Comparison of ENCODE assay signal across 1 cellular context in the genomic region with DNA sequence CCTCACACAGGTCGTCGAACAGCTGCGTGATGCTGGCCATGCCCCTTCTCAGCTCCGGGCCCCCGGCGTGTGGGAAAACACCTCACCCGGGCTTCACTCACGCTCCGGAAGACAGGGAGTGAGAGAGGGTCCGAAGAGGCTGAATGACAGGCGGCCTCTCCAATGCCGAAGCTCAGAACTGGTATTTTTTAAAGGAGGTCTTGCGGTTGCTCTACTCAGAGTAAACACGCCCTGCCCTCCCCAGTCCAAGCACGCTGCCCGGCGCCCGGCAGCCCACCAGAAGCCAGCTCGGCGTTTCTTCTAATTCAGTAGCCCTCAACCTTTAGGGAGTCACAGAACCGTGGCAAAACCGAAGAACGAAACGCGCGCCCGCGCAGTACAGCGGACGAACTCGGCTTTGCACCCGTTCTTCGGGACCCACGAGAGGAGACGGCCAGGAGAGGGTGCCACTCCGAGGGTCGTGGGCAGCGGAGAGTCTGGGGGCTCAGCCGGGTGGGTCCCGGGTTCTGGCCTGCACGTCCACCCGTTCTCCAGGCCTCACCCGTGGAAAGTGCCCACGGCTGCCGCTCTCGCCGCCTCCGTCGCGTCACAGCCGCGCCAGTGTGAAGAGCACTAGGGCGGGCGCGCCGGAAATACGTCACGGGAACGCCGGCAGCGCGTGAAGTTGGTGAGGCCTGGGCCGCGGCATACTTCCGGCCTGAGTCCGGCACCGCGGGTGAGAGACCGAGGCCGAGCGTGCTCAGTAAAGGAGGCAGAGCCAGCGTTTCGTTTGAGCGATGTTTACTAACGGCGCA.
TF ChIP-seq lines count a peak whose summit lies in the region.

A gene with protein sequence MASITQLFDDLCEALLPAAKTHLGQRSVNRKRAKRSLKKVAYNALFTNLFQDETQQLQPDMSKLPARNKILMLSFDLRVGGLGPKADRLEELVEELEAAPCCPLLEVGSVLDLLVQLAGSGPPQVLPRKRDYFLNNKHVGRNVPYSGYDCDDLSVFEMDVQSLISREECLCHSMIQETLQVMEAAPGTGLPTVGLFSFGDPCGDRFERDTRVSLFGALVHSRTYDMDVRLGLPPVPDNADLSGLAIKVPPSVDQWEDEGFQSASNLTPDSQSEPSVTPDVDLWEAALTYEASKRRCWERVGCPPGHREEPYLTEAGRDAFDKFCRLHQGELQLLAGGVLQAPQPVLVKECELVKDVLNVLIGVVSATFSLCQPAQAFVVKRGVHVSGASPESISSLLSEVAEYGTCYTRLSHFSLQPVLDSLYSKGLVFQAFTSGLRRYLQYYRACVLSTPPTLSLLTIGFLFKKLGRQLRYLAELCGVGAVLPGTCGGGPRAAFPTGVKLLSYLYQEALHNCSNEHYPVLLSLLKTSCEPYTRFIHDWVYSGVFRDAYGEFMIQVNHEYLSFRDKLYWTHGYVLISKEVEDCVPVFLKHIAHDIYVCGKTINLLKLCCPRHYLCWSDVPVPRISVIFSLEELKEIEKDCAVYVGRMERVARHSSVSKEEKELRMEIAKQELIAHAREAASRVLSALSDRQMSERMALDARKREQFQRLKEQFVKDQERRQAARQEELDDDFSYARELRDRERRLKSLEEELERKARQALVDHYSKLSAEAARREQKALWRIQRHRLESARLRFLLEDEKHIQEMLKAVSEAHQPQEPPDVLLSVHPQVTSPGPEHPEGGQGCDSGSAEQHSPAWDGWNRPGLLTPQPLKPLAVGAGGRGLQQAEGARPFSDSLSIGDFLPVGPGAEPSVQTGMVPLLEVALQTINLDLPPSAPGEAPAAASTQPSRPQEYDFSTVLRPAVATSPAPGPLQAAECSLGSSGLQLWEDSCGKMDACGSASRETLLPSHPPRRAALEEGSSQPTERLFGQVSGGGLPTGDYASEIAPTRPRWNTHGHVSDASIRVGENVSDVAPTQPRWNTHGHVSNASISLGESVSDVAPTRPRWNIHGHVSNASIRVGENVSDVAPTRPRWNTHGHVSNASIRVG (N-terminal part only) (minus strand): TSS at position 604 of the 794 bp plus-strand sequence. CDS start 564 bp downstream, at position 40.

TF ChIP-seq in WTC11, 78 proteins besides CTCF, POLR2A, EP300 and RAD21 (continued from another document and continues in another):
- TF ChIP-seq, protein P1, sequence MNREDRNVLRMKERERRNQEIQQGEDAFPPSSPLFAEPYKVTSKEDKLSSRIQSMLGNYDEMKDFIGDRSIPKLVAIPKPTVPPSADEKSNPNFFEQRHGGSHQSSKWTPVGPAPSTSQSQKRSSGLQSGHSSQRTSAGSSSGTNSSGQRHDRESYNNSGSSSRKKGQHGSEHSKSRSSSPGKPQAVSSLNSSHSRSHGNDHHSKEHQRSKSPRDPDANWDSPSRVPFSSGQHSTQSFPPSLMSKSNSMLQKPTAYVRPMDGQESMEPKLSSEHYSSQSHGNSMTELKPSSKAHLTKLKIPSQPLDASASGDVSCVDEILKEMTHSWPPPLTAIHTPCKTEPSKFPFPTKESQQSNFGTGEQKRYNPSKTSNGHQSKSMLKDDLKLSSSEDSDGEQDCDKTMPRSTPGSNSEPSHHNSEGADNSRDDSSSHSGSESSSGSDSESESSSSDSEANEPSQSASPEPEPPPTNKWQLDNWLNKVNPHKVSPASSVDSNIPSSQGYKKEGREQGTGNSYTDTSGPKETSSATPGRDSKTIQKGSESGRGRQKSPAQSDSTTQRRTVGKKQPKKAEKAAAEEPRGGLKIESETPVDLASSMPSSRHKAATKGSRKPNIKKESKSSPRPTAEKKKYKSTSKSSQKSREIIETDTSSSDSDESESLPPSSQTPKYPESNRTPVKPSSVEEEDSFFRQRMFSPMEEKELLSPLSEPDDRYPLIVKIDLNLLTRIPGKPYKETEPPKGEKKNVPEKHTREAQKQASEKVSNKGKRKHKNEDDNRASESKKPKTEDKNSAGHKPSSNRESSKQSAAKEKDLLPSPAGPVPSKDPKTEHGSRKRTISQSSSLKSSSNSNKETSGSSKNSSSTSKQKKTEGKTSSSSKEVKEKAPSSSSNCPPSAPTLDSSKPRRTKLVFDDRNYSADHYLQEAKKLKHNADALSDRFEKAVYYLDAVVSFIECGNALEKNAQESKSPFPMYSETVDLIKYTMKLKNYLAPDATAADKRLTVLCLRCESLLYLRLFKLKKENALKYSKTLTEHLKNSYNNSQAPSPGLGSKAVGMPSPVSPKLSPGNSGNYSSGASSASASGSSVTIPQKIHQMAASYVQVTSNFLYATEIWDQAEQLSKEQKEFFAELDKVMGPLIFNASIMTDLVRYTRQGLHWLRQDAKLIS (CRISPR knock-in tag; IDR thresholded peaks at IDR 0.05; ENCODE audit: borderline replicate concordance), result no peak
- TF ChIP-seq ZNF138 (CRISPR knock-in tag; conservative IDR thresholded peaks at IDR 0.05), result no peak; the same call in 1 of the 2 replicates
- TF ChIP-seq, protein P2, sequence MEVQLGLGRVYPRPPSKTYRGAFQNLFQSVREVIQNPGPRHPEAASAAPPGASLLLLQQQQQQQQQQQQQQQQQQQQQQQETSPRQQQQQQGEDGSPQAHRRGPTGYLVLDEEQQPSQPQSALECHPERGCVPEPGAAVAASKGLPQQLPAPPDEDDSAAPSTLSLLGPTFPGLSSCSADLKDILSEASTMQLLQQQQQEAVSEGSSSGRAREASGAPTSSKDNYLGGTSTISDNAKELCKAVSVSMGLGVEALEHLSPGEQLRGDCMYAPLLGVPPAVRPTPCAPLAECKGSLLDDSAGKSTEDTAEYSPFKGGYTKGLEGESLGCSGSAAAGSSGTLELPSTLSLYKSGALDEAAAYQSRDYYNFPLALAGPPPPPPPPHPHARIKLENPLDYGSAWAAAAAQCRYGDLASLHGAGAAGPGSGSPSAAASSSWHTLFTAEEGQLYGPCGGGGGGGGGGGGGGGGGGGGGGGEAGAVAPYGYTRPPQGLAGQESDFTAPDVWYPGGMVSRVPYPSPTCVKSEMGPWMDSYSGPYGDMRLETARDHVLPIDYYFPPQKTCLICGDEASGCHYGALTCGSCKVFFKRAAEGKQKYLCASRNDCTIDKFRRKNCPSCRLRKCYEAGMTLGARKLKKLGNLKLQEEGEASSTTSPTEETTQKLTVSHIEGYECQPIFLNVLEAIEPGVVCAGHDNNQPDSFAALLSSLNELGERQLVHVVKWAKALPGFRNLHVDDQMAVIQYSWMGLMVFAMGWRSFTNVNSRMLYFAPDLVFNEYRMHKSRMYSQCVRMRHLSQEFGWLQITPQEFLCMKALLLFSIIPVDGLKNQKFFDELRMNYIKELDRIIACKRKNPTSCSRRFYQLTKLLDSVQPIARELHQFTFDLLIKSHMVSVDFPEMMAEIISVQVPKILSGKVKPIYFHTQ (CRISPR knock-in tag; IDR thresholded peaks at IDR 0.05), result no peak
- 0 out of 2 replicates have a peak, but pooled peaks have one; percentile 15 for TF ChIP-seq SMAD4 (CRISPR knock-in tag; IDR thresholded peaks at IDR 0.05)
- TF ChIP-seq, protein P3, sequence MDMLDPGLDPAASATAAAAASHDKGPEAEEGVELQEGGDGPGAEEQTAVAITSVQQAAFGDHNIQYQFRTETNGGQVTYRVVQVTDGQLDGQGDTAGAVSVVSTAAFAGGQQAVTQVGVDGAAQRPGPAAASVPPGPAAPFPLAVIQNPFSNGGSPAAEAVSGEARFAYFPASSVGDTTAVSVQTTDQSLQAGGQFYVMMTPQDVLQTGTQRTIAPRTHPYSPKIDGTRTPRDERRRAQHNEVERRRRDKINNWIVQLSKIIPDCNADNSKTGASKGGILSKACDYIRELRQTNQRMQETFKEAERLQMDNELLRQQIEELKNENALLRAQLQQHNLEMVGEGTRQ (CRISPR knock-in tag; IDR thresholded peaks at IDR 0.05), result peak; percentile 49; the same call in 1 of the 2 replicates
- TF ChIP-seq JAZF1 (CRISPR knock-in tag; IDR thresholded peaks at IDR 0.05), result no peak
- TF ChIP-seq, protein P4, sequence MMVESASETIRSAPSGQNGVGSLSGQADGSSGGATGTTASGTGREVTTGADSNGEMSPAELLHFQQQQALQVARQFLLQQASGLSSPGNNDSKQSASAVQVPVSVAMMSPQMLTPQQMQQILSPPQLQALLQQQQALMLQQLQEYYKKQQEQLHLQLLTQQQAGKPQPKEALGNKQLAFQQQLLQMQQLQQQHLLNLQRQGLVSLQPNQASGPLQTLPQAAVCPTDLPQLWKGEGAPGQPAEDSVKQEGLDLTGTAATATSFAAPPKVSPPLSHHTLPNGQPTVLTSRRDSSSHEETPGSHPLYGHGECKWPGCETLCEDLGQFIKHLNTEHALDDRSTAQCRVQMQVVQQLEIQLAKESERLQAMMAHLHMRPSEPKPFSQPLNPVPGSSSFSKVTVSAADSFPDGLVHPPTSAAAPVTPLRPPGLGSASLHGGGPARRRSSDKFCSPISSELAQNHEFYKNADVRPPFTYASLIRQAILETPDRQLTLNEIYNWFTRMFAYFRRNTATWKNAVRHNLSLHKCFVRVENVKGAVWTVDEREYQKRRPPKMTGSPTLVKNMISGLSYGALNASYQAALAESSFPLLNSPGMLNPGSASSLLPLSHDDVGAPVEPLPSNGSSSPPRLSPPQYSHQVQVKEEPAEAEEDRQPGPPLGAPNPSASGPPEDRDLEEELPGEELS (CRISPR knock-in tag; IDR thresholded peaks at IDR 0.05), result peak; percentile 91
- TF ChIP-seq, protein P5, sequence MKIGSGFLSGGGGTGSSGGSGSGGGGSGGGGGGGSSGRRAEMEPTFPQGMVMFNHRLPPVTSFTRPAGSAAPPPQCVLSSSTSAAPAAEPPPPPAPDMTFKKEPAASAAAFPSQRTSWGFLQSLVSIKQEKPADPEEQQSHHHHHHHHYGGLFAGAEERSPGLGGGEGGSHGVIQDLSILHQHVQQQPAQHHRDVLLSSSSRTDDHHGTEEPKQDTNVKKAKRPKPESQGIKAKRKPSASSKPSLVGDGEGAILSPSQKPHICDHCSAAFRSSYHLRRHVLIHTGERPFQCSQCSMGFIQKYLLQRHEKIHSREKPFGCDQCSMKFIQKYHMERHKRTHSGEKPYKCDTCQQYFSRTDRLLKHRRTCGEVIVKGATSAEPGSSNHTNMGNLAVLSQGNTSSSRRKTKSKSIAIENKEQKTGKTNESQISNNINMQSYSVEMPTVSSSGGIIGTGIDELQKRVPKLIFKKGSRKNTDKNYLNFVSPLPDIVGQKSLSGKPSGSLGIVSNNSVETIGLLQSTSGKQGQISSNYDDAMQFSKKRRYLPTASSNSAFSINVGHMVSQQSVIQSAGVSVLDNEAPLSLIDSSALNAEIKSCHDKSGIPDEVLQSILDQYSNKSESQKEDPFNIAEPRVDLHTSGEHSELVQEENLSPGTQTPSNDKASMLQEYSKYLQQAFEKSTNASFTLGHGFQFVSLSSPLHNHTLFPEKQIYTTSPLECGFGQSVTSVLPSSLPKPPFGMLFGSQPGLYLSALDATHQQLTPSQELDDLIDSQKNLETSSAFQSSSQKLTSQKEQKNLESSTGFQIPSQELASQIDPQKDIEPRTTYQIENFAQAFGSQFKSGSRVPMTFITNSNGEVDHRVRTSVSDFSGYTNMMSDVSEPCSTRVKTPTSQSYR (CRISPR knock-in tag; IDR thresholded peaks at IDR 0.05), result no peak
- TF ChIP-seq ZNF263 (CRISPR knock-in tag; IDR thresholded peaks at IDR 0.05; ENCODE audit: low read depth), result no peak
- TF ChIP-seq SOX15 (CRISPR knock-in tag; IDR thresholded peaks at IDR 0.05), result no peak
- TF ChIP-seq, protein P6, sequence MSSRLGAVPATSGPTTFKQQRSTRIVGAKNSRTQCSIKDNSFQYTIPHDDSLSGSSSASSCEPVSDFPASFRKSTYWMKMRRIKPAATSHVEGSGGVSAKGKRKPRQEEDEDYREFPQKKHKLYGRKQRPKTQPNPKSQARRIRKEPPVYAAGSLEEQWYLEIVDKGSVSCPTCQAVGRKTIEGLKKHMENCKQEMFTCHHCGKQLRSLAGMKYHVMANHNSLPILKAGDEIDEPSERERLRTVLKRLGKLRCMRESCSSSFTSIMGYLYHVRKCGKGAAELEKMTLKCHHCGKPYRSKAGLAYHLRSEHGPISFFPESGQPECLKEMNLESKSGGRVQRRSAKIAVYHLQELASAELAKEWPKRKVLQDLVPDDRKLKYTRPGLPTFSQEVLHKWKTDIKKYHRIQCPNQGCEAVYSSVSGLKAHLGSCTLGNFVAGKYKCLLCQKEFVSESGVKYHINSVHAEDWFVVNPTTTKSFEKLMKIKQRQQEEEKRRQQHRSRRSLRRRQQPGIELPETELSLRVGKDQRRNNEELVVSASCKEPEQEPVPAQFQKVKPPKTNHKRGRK (CRISPR knock-in tag; IDR thresholded peaks at IDR 0.05; ENCODE audit: borderline replicate concordance), result no peak
- TF ChIP-seq NFE2L1 (CRISPR knock-in tag; IDR thresholded peaks at IDR 0.05), result no peak
- TF ChIP-seq, protein P7, sequence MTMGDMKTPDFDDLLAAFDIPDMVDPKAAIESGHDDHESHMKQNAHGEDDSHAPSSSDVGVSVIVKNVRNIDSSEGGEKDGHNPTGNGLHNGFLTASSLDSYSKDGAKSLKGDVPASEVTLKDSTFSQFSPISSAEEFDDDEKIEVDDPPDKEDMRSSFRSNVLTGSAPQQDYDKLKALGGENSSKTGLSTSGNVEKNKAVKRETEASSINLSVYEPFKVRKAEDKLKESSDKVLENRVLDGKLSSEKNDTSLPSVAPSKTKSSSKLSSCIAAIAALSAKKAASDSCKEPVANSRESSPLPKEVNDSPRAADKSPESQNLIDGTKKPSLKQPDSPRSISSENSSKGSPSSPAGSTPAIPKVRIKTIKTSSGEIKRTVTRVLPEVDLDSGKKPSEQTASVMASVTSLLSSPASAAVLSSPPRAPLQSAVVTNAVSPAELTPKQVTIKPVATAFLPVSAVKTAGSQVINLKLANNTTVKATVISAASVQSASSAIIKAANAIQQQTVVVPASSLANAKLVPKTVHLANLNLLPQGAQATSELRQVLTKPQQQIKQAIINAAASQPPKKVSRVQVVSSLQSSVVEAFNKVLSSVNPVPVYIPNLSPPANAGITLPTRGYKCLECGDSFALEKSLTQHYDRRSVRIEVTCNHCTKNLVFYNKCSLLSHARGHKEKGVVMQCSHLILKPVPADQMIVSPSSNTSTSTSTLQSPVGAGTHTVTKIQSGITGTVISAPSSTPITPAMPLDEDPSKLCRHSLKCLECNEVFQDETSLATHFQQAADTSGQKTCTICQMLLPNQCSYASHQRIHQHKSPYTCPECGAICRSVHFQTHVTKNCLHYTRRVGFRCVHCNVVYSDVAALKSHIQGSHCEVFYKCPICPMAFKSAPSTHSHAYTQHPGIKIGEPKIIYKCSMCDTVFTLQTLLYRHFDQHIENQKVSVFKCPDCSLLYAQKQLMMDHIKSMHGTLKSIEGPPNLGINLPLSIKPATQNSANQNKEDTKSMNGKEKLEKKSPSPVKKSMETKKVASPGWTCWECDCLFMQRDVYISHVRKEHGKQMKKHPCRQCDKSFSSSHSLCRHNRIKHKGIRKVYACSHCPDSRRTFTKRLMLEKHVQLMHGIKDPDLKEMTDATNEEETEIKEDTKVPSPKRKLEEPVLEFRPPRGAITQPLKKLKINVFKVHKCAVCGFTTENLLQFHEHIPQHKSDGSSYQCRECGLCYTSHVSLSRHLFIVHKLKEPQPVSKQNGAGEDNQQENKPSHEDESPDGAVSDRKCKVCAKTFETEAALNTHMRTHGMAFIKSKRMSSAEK (CRISPR knock-in tag; IDR thresholded peaks at IDR 0.05; ENCODE audit: borderline replicate concordance), result no peak
- TF ChIP-seq RELA (CRISPR knock-in tag; IDR thresholded peaks at IDR 0.05; ENCODE audit: borderline replicate concordance), result no peak
- TF ChIP-seq, protein P8, sequence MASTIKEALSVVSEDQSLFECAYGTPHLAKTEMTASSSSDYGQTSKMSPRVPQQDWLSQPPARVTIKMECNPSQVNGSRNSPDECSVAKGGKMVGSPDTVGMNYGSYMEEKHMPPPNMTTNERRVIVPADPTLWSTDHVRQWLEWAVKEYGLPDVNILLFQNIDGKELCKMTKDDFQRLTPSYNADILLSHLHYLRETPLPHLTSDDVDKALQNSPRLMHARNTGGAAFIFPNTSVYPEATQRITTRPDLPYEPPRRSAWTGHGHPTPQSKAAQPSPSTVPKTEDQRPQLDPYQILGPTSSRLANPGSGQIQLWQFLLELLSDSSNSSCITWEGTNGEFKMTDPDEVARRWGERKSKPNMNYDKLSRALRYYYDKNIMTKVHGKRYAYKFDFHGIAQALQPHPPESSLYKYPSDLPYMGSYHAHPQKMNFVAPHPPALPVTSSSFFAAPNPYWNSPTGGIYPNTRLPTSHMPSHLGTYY (CRISPR knock-in tag; IDR thresholded peaks at IDR 0.05), result no peak
- TF ChIP-seq, protein P9, sequence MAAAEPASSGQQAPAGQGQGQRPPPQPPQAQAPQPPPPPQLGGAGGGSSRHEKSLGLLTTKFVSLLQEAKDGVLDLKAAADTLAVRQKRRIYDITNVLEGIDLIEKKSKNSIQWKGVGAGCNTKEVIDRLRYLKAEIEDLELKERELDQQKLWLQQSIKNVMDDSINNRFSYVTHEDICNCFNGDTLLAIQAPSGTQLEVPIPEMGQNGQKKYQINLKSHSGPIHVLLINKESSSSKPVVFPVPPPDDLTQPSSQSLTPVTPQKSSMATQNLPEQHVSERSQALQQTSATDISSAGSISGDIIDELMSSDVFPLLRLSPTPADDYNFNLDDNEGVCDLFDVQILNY (CRISPR knock-in tag; IDR thresholded peaks at IDR 0.05), result no peak
